13 cellular contexts compared by ENCODE assay signal in the genomic region with DNA sequence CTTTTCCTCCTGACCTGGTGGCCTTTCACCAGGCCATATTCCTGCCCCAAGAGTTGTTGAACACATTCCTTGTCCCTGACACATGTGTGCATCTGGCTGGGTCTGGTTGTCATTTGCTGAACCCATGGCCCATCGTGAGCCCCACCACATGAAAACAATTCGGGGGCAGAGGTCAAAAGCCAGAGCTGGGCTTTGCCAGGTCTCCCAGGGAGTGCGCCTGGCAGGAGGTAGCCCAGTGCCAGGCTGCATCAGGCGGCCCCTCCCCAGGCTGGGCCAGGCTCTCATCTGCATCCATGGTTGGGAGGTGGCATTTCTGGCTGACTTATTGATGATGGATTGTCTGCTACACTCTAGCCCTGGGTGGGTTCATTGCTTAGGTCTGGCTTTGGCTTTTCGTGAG.
"Had no signal": no experiment of that assay in that cellular context is flagged by ENCODE, and none has a peak within 500 bp of the region (broad histone marks: within the 10 kb centered on the region; RNA-seq: fewer than 3 reads in every experiment).

No MANE protein-coding gene starts in this region.

- H3K4me3 ChIP-seq: lung, tibial nerve had no signal

- H3K4me3 Mint-ChIP-seq: activated naive CD4-positive, alpha-beta T cell treated with anti-CD3 and anti-CD28 coated beads, Interleukin-2, amount 50 U/mL, for 24 hours; dendritic cell treated with granulocyte-macrophage colony-stimulating factor and Interleukin-4, amounts not matched to agents 40 ng/mL and 50 ng/mL, for 4 days; stimulated activated memory B cell treated with anti-CD40 and anti-IgM and Interleukin-4, amounts not matched to agents 10 μg/mL and 1 μg/mL and 100 μg/mL, for 72 hours had no signal

- H3K9me3 Mint-ChIP-seq: activated naive CD4-positive, alpha-beta T cell treated with anti-CD3 and anti-CD28 coated beads, Interleukin-2, amount 50 U/mL, for 24 hours; dendritic cell treated with granulocyte-macrophage colony-stimulating factor and Interleukin-4, amounts not matched to agents 40 ng/mL and 50 ng/mL, for 4 days; stimulated activated memory B cell treated with anti-CD40 and anti-IgM and Interleukin-4, amounts not matched to agents 10 μg/mL and 1 μg/mL and 100 μg/mL, for 72 hours had no signal

- H3K36me3 Mint-ChIP-seq: activated naive CD4-positive, alpha-beta T cell treated with anti-CD3 and anti-CD28 coated beads, Interleukin-2, amount 50 U/mL, for 24 hours; stimulated activated memory B cell treated with anti-CD40 and anti-IgM and Interleukin-4, amounts not matched to agents 10 μg/mL and 1 μg/mL and 100 μg/mL, for 72 hours had no signal

- ATAC-seq: activated CD4-positive, CD25-positive, alpha-beta regulatory T cell treated with anti-CD3 and anti-CD28 coated beads, Interleukin-2, amount 50 U/mL, for 24 hours; stimulated activated memory B cell treated with anti-CD40 and anti-IgM and Interleukin-4, amounts not matched to agents 10 μg/mL and 1 μg/mL and 100 μg/mL, for 72 hours had no signal

- DNase-seq: activated effector memory CD4-positive, alpha-beta T cell treated with Interleukin-2 at 50 U/mL for 16 hours; activated T-cell treated with anti-CD3 and anti-CD28 coated beads, Interleukin-2, amount 50 U/mL, for 1 hour; erythroblast; hippocampal formation; small intestine; T-helper 2 cell had no signal

- H3K27ac ChIP-seq: parathyroid adenoma, tibial nerve had no signal

- H3K9ac ChIP-seq: parathyroid adenoma had no signal

- H3K9me3 ChIP-seq: tibial nerve had no signal

- H3K27me3 Mint-ChIP-seq: activated naive CD4-positive, alpha-beta T cell treated with anti-CD3 and anti-CD28 coated beads, Interleukin-2, amount 50 U/mL, for 24 hours had no signal

- H3K27me3 ChIP-seq: tibial nerve had no signal

- H3K36me3 ChIP-seq: tibial nerve had no signal

- FAIRE-seq: small intestine had no signal

- H3K27ac Mint-ChIP-seq: activated naive CD4-positive, alpha-beta T cell treated with anti-CD3 and anti-CD28 coated beads, Interleukin-2, amount 50 U/mL, for 24 hours; dendritic cell treated with granulocyte-macrophage colony-stimulating factor and Interleukin-4, amounts not matched to agents 40 ng/mL and 50 ng/mL, for 4 days; stimulated activated memory B cell treated with anti-CD40 and anti-IgM and Interleukin-4, amounts not matched to agents 10 μg/mL and 1 μg/mL and 100 μg/mL, for 72 hours had no signal
